In the genomic region with DNA sequence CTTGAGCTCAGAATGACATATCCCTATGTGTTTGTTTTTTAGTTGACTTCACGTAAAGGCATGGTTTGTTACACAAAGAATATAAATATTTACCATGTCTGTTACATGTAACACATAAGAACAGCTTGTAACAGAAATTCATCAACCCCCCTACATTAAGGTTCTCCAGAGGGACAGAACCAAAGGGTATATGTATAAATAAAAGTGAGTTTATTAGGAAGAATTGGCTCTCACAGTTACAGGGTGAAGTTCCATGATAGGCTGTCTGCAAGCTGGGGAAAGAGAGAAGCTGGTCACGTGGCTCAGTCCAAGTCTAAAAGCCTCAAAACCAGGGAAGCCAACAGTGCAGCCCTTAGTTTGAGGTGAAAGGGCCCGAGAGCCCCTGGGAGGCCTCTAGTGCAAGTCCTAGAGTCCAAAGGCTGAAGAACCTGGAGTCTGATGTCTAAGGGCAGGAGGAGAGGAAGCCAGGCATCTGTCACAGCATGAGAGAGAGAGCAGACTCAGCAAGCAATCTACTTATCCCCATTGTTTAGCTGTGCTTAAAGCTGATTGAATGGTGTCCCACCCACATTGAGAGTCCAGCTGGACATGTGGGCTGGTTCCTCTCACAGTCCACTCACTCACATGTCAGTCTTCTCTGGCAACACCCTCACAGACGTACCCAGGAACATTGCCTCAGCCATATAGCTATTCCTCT, we compare ENCODE assay signal across 9 cellular contexts. TPM values are rescaled to one million over a fixed set of nuclear protein-coding genes. Genes with fewer than 3 reads are reported as not detected.
DNase-seq lines count a peak whose midpoint lies in the region; ATAC-seq and TF ChIP-seq lines count a peak whose summit lies in the region.
"Had no signal": no experiment of that assay in that cellular context is flagged by ENCODE, and none has a peak within 500 bp of the region (broad histone marks: within the 10 kb centered on the region; RNA-seq: fewer than 3 reads in every experiment).

No MANE protein-coding gene starts in this region.

- no peak for ATAC-seq in GM21529 (IDR thresholded peaks at IDR 0.05; ENCODE audit: unreplicated experiment)

- no peak overlapping the region for H3K23ac ChIP-seq in trophoblast cell (ENCODE audit: low read length)

- H3K4me3 ChIP-seq in HEK293 (ENCODE audit: low read depth, low read length) (no peak overlapping the region), PC-9 (no peak overlapping the region), trophoblast cell (ENCODE audit: low read depth, low read length) (no peak overlapping the region)

- H3K27ac ChIP-seq in HEK293 (ENCODE audit: extremely low read depth, low read depth, low read length) (no peak overlapping the region; the same call in 1 of the 2 replicates), PC-9 (peak overlapping the region; percentile 29; the same call in 1 of the 2 replicates), trophoblast cell (ENCODE audit: low read depth, low read length) (peak overlapping the region; percentile 32)

- H3K4ac ChIP-seq in trophoblast cell (ENCODE audit: low read depth, low read length): peak overlapping the region; percentile 13

- peaks cover 4% of the 10 kb centered on the region for H3K9me3 Mint-ChIP-seq in glutamatergic neuron (ENCODE audit: unreplicated experiment)

- H2AFZ ChIP-seq in PC-9 (no peak overlapping the region), trophoblast cell (ENCODE audit: insufficient read depth, low read length, poor library complexity) (no peak overlapping the region)

- DNase-seq in PC-9 (no peak), glutamatergic neuron (peak; percentile 46), trophoblast cell (no peak), superior temporal gyrus (ENCODE audit: extremely low spot score) (no peak), SW480 (ENCODE audit: low spot score) (no peak), EL (no peak)
- DNase-seq: activated gamma-delta T cell had no signal

- no peak overlapping the region for H2BK12ac ChIP-seq in trophoblast cell (ENCODE audit: low read length)

- no peak overlapping the region for H4K91ac ChIP-seq in trophoblast cell (ENCODE audit: low read depth, low read length)

- H3K27me3 ChIP-seq in PC-9 (ENCODE audit: insufficient read depth, low read depth): no peaks in the 10 kb centered on the region
- no peaks in the 10 kb centered on the region for H3K27me3 ChIP-seq in trophoblast cell (ENCODE audit: insufficient read depth, low read length)

- no peak overlapping the region for H2BK120ac ChIP-seq in trophoblast cell (ENCODE audit: insufficient read depth, low read length, poor library complexity)

- peak overlapping the region; percentile 98 for H3K27ac Mint-ChIP-seq in glutamatergic neuron (ENCODE audit: unreplicated experiment)

- CTCF ChIA-PET in HEK293 (lab: Yijun Ruan, JAX): interaction anchor here (0.6 to 1.2 kb wide), 5 partner anchors 13 to 66 kb away, joined by 3 to 5 read pairs (median 3); a partner anchor contains a TSS
- CTCF ChIA-PET in PC-9 (lab: Charles Lee): no interaction called here

- TF ChIP-seq CTCF in HEK293 (tag by site-specific recombination; IDR thresholded peaks at IDR 0.05): no peak
- TF ChIP-seq CTCF in PC-9 (conservative IDR thresholded peaks at IDR 0.05): no peak
- TF ChIP-seq CTCF in glutamatergic neuron (IDR thresholded peaks at IDR 0.05; ENCODE audit: partially characterized antibody, unreplicated experiment): no peak

- H3K9me2 ChIP-seq in PC-9 (ENCODE audit: insufficient read depth): no peaks in the 10 kb centered on the region

- no peak overlapping the region for H4K8ac ChIP-seq in trophoblast cell (ENCODE audit: low read depth, low read length)

- H3K9ac ChIP-seq in trophoblast cell (ENCODE audit: low read length): no peak overlapping the region

- H3F3A ChIP-seq in PC-9 (ENCODE audit: insufficient read depth, low read depth): peaks cover 54% of the 10 kb centered on the region

- no TSS peak for BruUV-seq in PC-9 (replicated peaks; lab: Mats Ljungman, UMichigan)

- no peak overlapping the region for H2BK5ac ChIP-seq in trophoblast cell (ENCODE audit: low read depth, low read length, poor library complexity)

- WGBS in trophoblast cell (ENCODE audit: extremely low coverage, insufficient coverage, insufficient read length): no CpG with 5 or more reads among the region's 4 CpGs

- H4K12ac ChIP-seq in trophoblast cell (ENCODE audit: low read depth, low read length): no peak overlapping the region

- H3K14ac ChIP-seq in trophoblast cell (ENCODE audit: low read length): no peak overlapping the region

- H3K9me3 ChIP-seq in HEK293 (ENCODE audit: control insufficient read depth, insufficient read depth, low read depth, low read length) (no peaks in the 10 kb centered on the region), PC-9 (ENCODE audit: insufficient read depth, low read depth) (no peaks in the 10 kb centered on the region), trophoblast cell (ENCODE audit: insufficient read depth, low read depth, low read length) (no peaks in the 10 kb centered on the region)

- peaks cover 21% of the 10 kb centered on the region for H3K4me1 Mint-ChIP-seq in glutamatergic neuron (ENCODE audit: low read depth, unreplicated experiment)

- H3K79me2 ChIP-seq in PC-9 (ENCODE audit: low read depth): peaks cover 83% of the 10 kb centered on the region
- peaks cover 16% of the 10 kb centered on the region for H3K79me2 ChIP-seq in trophoblast cell (ENCODE audit: control insufficient read depth, insufficient read depth, low read length, poor library complexity)

- H3K27me3 Mint-ChIP-seq in glutamatergic neuron (ENCODE audit: unreplicated experiment): peaks cover 1% of the 10 kb centered on the region

- H2AK5ac ChIP-seq in trophoblast cell (ENCODE audit: low read length): no peak overlapping the region

- intact Hi-C loops in PC-9 (cut with micrococcal nuclease; ENCODE audit: unreplicated experiment): no loop called here

- POLR2A ChIA-PET in HEK293 (lab: Yijun Ruan, JAX) (interaction anchor here (0.6 kb wide), 1 partner anchor 26 kb away, joined by 4 read pairs; no protein-coding TSS in a partner anchor), PC-9 (lab: Charles Lee; ENCODE audit: unreplicated experiment) (interaction anchor here (0.6 kb wide), 1 partner anchor 45 kb away, joined by 3 read pairs; no protein-coding TSS in a partner anchor)

- H3K4me1 ChIP-seq in HEK293 (ENCODE audit: control insufficient read depth, insufficient read depth, low read length) (peaks cover 6% of the 10 kb centered on the region; the same call in 1 of the 2 replicates), PC-9 (replicated peaks; ENCODE audit: insufficient read depth) (peaks cover 10% of the 10 kb centered on the region), trophoblast cell (ENCODE audit: control insufficient read depth in 1 of 2, insufficient read depth in 2 of 2, low read length in 2 of 2) (peaks cover 0 to 6% of the 10 kb centered on the region in 2 experiments)

- H3K79me1 ChIP-seq in trophoblast cell (ENCODE audit: low read length): no peaks in the 10 kb centered on the region

- H3K4me2 ChIP-seq in PC-9 (no peak overlapping the region), trophoblast cell (ENCODE audit: low read length) (peak overlapping the region; percentile 33)

- no peak overlapping the region for H3K18ac ChIP-seq in trophoblast cell (ENCODE audit: low read length)

- no peaks in the 10 kb centered on the region for H3K36me3 Mint-ChIP-seq in glutamatergic neuron (ENCODE audit: unreplicated experiment)

- peak overlapping the region; percentile 74 for H3K4me3 Mint-ChIP-seq in glutamatergic neuron (ENCODE audit: unreplicated experiment)

- peaks cover 58% of the 10 kb centered on the region for H4K20me1 ChIP-seq in PC-9 (ENCODE audit: insufficient read depth)

- H3K36me3 ChIP-seq in HEK293 (ENCODE audit: control insufficient read depth in 2 of 2, insufficient read depth in 1 of 2, low read length in 2 of 2): peaks cover 27 to 31% of the 10 kb centered on the region in 2 experiments
- H3K36me3 ChIP-seq in PC-9 (ENCODE audit: low read depth): peaks cover 20% of the 10 kb centered on the region
- H3K36me3 ChIP-seq in trophoblast cell (ENCODE audit: control insufficient read depth in 1 of 2, insufficient read depth in 2 of 2, low read length in 2 of 2): peaks cover 12 to 14% of the 10 kb centered on the region in 2 experiments

TF ChIP-seq in HEK293, 187 proteins besides CTCF, POLR2A, EP300 and RAD21:
- TF ChIP-seq ZIC2 (tag by site-specific recombination; IDR thresholded peaks at IDR 0.05) (peak; percentile 86), EGR2 (tag by site-specific recombination; IDR thresholded peaks at IDR 0.05; ENCODE audit: low read depth) (peak; percentile 85), ZFHX2 (tag by site-specific recombination; conservative IDR thresholded peaks at IDR 0.05) (peak; percentile 67), ZNF311 (tag by site-specific recombination; IDR thresholded peaks at IDR 0.05; ENCODE audit: borderline replicate concordance) (no peak), ZNF677 (tag by site-specific recombination; IDR thresholded peaks at IDR 0.05) (peak; percentile 44; the same call in 1 of the 2 replicates), ZNF366 (tag by site-specific recombination; conservative IDR thresholded peaks at IDR 0.05) (no peak), ZEB2 (tag by site-specific recombination; IDR thresholded peaks at IDR 0.05) (no peak), BCL11B (tag by site-specific recombination; IDR thresholded peaks at IDR 0.05; ENCODE audit: low read depth) (no peak), ZBTB17 (tag by site-specific recombination; IDR thresholded peaks at IDR 0.05) (peak; percentile 55)
- TF ChIP-seq, protein P1, sequence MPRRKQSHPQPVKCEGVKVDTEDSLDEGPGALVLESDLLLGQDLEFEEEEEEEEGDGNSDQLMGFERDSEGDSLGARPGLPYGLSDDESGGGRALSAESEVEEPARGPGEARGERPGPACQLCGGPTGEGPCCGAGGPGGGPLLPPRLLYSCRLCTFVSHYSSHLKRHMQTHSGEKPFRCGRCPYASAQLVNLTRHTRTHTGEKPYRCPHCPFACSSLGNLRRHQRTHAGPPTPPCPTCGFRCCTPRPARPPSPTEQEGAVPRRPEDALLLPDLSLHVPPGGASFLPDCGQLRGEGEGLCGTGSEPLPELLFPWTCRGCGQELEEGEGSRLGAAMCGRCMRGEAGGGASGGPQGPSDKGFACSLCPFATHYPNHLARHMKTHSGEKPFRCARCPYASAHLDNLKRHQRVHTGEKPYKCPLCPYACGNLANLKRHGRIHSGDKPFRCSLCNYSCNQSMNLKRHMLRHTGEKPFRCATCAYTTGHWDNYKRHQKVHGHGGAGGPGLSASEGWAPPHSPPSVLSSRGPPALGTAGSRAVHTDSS (tag by site-specific recombination; IDR thresholded peaks at IDR 0.05): no peak

RNA-seq across cellular contexts. Expression of a gene that starts 15.8 kb away (rescaled TPM):
- total RNA-seq in PC-9 (2021): 83.2 and 143 TPM in 2 replicates
- total RNA-seq in glutamatergic neuron (ENCODE audit: unreplicated experiment): 119 TPM
- polyA plus RNA-seq in trophoblast cell (2013): 95.1 and 102 TPM in 2 replicates
